13 cellular contexts compared by ENCODE assay signal in genomic region chr12:94706250-94706661, GRCh38. TPM values are rescaled to one million over a fixed set of nuclear protein-coding genes. Genes with fewer than 3 reads are reported as not detected.
DNase-seq lines count a peak whose midpoint lies in the region; ATAC-seq lines count a peak whose summit lies in the region.
"Had no signal": no experiment of that assay in that cellular context is flagged by ENCODE, and none has a peak within 500 bp of the region (broad histone marks: within the 10 kb centered on the region; RNA-seq: fewer than 3 reads in every experiment).

No MANE protein-coding gene starts in this region.

- H3K4me1 Mint-ChIP-seq in effector memory CD8-positive, alpha-beta T cell (ENCODE audit: low read depth in 2 of 2): peaks cover 8 to 17% of the 10 kb centered on the region in 2 donors
- H3K4me1 Mint-ChIP-seq: CD4-positive, alpha-beta memory T cell had no signal

- H3K27me3 Mint-ChIP-seq in effector memory CD8-positive, alpha-beta T cell: peaks cover 6 to 10% of the 10 kb centered on the region in 2 donors

- H3K9me3 Mint-ChIP-seq in effector memory CD8-positive, alpha-beta T cell: no peaks in the 10 kb centered on the region
- H3K9me3 Mint-ChIP-seq: CD4-positive, alpha-beta memory T cell had no signal

- no peak for DNase-seq in effector memory CD8-positive, alpha-beta T cell
- DNase-seq in NCI-H226: no peak
- no peak for DNase-seq in NK-92 (lab: John Stamatoyannopoulos, UW; ENCODE audit: unreplicated experiment)
- DNase-seq in mesenteric fat pad (ENCODE audit: low spot score): no peak
- no peak for DNase-seq in foreskin melanocyte
- DNase-seq: CD4-positive, alpha-beta memory T cell; head of caudate nucleus; NCI-H187; PC-9 had no signal

- H3K36me3 Mint-ChIP-seq in effector memory CD8-positive, alpha-beta T cell (ENCODE audit: insufficient read depth): no peaks in the 10 kb centered on the region
- H3K36me3 Mint-ChIP-seq: CD4-positive, alpha-beta memory T cell had no signal

- peak; percentile 83 for ATAC-seq in GM18502 (IDR thresholded peaks at IDR 0.05; ENCODE audit: poor library complexity, unreplicated experiment)
- ATAC-seq in GM19351 (IDR thresholded peaks at IDR 0.05; ENCODE audit: unreplicated experiment): peak; percentile 75
- ATAC-seq in HG02981 (IDR thresholded peaks at IDR 0.05; ENCODE audit: unreplicated experiment): peak; percentile 63
- ATAC-seq in effector memory CD8-positive, alpha-beta T cell (replicated peaks): peak; percentile 14
- ATAC-seq: sciatic nerve had no signal

- H3K27ac Mint-ChIP-seq in effector memory CD8-positive, alpha-beta T cell: no peak overlapping the region
- H3K27ac Mint-ChIP-seq: CD4-positive, alpha-beta memory T cell had no signal

- H3K4me3 Mint-ChIP-seq in effector memory CD8-positive, alpha-beta T cell: no peak overlapping the region
- H3K4me3 Mint-ChIP-seq: CD4-positive, alpha-beta memory T cell had no signal

RNA-seq across cellular contexts. Expression of gene TMCC3, which starts 55.9 kb away (rescaled TPM):
- 15.8 TPM for total RNA-seq in mesenteric fat pad

Comparison
In these comparisons a context has a peak if more than half of its experiments do, and no peak if none do; other contexts are left out.
1. ATAC-seq: peak in every context shown above with its lines; median percentile 83 in GM18502; 75 in GM19351; 63 in HG02981; 14 in effector memory CD8-positive, alpha-beta T cell.